Comparison of ENCODE assay signal across 10 cellular contexts in the genomic region with DNA sequence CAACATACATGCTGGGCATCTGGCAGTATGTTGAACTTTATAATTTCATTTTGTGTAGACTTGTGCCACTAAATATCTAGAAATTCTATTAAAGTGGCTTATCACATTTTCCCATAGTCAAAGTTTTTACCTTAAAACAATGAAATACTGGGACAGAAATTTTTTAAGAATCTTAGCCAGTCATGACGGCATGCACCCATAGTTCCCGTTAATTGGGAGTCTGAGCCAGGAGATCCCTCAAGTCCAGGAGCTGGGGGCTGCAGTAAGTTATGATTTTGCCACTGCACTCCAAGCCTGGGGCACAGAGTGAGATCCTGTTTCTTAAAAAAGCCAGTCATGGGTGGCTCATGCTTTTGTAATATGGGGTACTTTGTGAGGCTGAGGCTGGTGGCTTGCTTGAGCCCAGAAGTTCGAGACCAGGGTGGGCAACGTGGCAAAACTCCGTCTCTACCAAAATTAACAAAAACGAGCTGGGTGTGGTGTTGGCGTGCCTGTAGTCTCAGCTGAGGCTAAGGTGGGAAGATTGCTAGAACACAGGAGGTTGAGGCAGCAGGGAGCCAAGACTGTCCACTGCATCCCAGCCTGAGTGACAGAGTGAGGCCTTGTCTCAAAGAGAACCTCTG. TPM values are rescaled to one million over a fixed set of nuclear protein-coding genes. Genes with fewer than 3 reads are reported as not detected.
DNase-seq lines count a peak whose midpoint lies in the region; ATAC-seq and TF ChIP-seq lines count a peak whose summit lies in the region.
"Had no signal": no experiment of that assay in that cellular context is flagged by ENCODE, and none has a peak within 500 bp of the region (broad histone marks: within the 10 kb centered on the region; RNA-seq: fewer than 3 reads in every experiment).

No MANE protein-coding gene starts in this region.

- peaks cover 14% of the 10 kb centered on the region for H3K36me3 Mint-ChIP-seq in T-helper 17 cell (ENCODE audit: low read depth)

- H3K4me3 ChIP-seq in GM12865 (ENCODE audit: low read depth, low read length) (peak overlapping the region; percentile 77), fibroblast of mammary gland (ENCODE audit: control insufficient read depth, low read depth, low read length) (peak overlapping the region; percentile 23)

- H3K4me1 Mint-ChIP-seq in T-helper 17 cell: peaks cover 44% of the 10 kb centered on the region

- no peaks in the 10 kb centered on the region for H3K9me3 ChIP-seq in T-helper 17 cell (ENCODE audit: control insufficient read depth, low read length, poor library complexity, severe bottlenecking)

- H3K27ac Mint-ChIP-seq in T-helper 17 cell: peak overlapping the region; percentile 85

- TF ChIP-seq CTCF in 22Rv1 (IDR thresholded peaks at IDR 0.05) (no peak), GM12865 (IDR thresholded peaks at IDR 0.05; ENCODE audit: insufficient read depth, low read depth, low read length, missing control alignments) (no peak), fibroblast of mammary gland (conservative IDR thresholded peaks at IDR 0.05; ENCODE audit: control insufficient read depth, insufficient read depth, low read depth, low read length) (no peak)

- H3K27me3 Mint-ChIP-seq in T-helper 17 cell: no peaks in the 10 kb centered on the region

- DNase-seq in GM12865 (ENCODE audit: low read depth) (no peak), T-helper 17 cell (no peak), fibroblast of mammary gland (ENCODE audit: low read depth) (no peak), foreskin melanocyte (no peak)
- DNase-seq: Kasumi-1, NCI-H510A treated with DMSO at 0.1 percent for 48 hours had no signal

- H3K4me3 Mint-ChIP-seq in T-helper 17 cell: no peak overlapping the region

- ATAC-seq in T-helper 17 cell (no peak), GM21717 (IDR thresholded peaks at IDR 0.05; ENCODE audit: unreplicated experiment) (no peak), GM18519 (IDR thresholded peaks at IDR 0.05; ENCODE audit: low FRiP score, unreplicated experiment) (no peak), HG03565 (IDR thresholded peaks at IDR 0.05; ENCODE audit: unreplicated experiment) (no peak)

- H3K27ac ChIP-seq in 22Rv1: peak overlapping the region; percentile 20; the same call in 1 of the 2 replicates

RNA-seq across cellular contexts. Expression of gene RPSA, which starts 3.1 kb away (rescaled TPM):
- 1,000 to 10,000 TPM; 1,939 to 2,030 TPM for total RNA-seq in T-helper 17 cell

RNA-seq across cellular contexts. Expression of gene SLC25A38, which starts 26.5 kb away (rescaled TPM):
- 10 to 100 TPM; 39.9 to 55.4 TPM for total RNA-seq in T-helper 17 cell

RNA-seq across cellular contexts. Expression of gene MOBP, which starts 57.9 kb away (rescaled TPM):
- not detected for total RNA-seq in T-helper 17 cell
